ENCODE assay signal across 18 cellular contexts in genomic region chr1:22259581-22260282, GRCh38.
A peak's percentile ranks its signal among the peaks of the same experiment; 100 is the strongest.
DNase-seq lines count a peak whose midpoint lies in the region; ATAC-seq, FAIRE-seq and TF ChIP-seq lines count a peak whose summit lies in the region.
"Had no signal": no experiment of that assay in that cellular context is flagged by ENCODE, and none has a peak within 500 bp of the region (broad histone marks: within the 10 kb centered on the region; RNA-seq: fewer than 3 reads in every experiment).

No MANE protein-coding gene starts in this region.

- no peaks in the 10 kb centered on the region for H3K79me2 ChIP-seq in astrocyte (ENCODE audit: insufficient read depth, low read length)

- H2BK120ac ChIP-seq in mesenchymal stem cell (ENCODE audit: low read depth, low read length): peak overlapping the region; percentile 69

- no peak for TF ChIP-seq CTCF in astrocyte (IDR thresholded peaks at IDR 0.05; ENCODE audit: insufficient read depth, low read depth, low read length)

- peak overlapping the region in 1 of 2 experiments; percentile 69 for H3K4ac ChIP-seq in mesenchymal stem cell (ENCODE audit: low read depth in 1 of 2, low read length in 2 of 2)

- H3K9me3 ChIP-seq in astrocyte (ENCODE audit: insufficient read depth, low read depth, low read length) (no peaks in the 10 kb centered on the region), mesenchymal stem cell (ENCODE audit: control insufficient read depth, low read length) (no peaks in the 10 kb centered on the region), aorta (ENCODE audit: control insufficient read depth, low read length) (no peaks in the 10 kb centered on the region)
- H3K9me3 ChIP-seq: MG63, SK-N-SH had no signal

- H3K14ac ChIP-seq in mesenchymal stem cell (ENCODE audit: low read length in 2 of 2): no peak overlapping the region

- no peaks in the 10 kb centered on the region for H3K36me3 ChIP-seq in astrocyte (ENCODE audit: insufficient read depth, low read length)
- no peaks in the 10 kb centered on the region for H3K36me3 ChIP-seq in mesenchymal stem cell (ENCODE audit: control insufficient read depth in 1 of 2, insufficient read depth in 2 of 2, low read depth in 1 of 2, low read length in 2 of 2)
- H3K36me3 ChIP-seq in aorta (ENCODE audit: control insufficient read depth in 1 of 2, insufficient read depth in 2 of 2, low read length in 1 of 2): no peaks in the 10 kb centered on the region
- H3K36me3 ChIP-seq: MG63 had no signal

- H3K4me3 ChIP-seq in astrocyte (ENCODE audit: insufficient read depth, low read depth, low read length) (no peak overlapping the region), mesenchymal stem cell (ENCODE audit: insufficient read depth in 1 of 2, low read depth in 1 of 2, low read length in 2 of 2) (no peak overlapping the region), aorta (ENCODE audit: low read length in 2 of 2) (no peak overlapping the region)
- H3K4me3 ChIP-seq: MG63 had no signal

- H2BK12ac ChIP-seq in mesenchymal stem cell (ENCODE audit: low read length in 2 of 2): peak overlapping the region in 1 of 2 experiments; percentile 65

- DNase-seq in COR-L47 (lab: John Stamatoyannopoulos, UW) (peak; percentile 72), NCI-H1092 treated with DMSO at 0.1 percent for 48 hours (lab: John Stamatoyannopoulos, UW) (peak; percentile 76), astrocyte (ENCODE audit: low read depth) (no peak), mesenchymal stem cell (peak; percentile 96), aorta (no peak), SW480 (ENCODE audit: low spot score) (no peak)
- DNase-seq in activated CD4-positive, alpha-beta T cell treated with anti-CD3 and anti-CD28 coated beads for 1 hour: no peak
- DNase-seq: activated T-cell treated with anti-CD3 and anti-CD28 coated beads, Interleukin-2, amount 50 U/mL, for 24 hours; effector CD8-positive, alpha-beta T cell; GDM1; left ventricle myocardium superior; MG63; NCI-H524 treated with DMSO at 0.1 percent for 48 hours; SK-N-SH; stimulated activated CD4-positive, alpha-beta T cell treated with anti-CD3 and anti-CD28 coated beads, Interleukin-1b, Interleukin-23, amount 100 ng/mL, for 48 hours had no signal

- peak overlapping the region; percentile 10 for H4K8ac ChIP-seq in mesenchymal stem cell (ENCODE audit: low read length)

- peaks cover 16% of the 10 kb centered on the region for H3K27me3 Mint-ChIP-seq in astrocyte (ENCODE audit: low read depth, unreplicated experiment)

- H3K9ac ChIP-seq in astrocyte (ENCODE audit: low read length) (no peak overlapping the region), mesenchymal stem cell (ENCODE audit: low read length) (no peak overlapping the region)
- H3K9ac ChIP-seq: SK-N-SH had no signal

- H3K4me1 ChIP-seq in astrocyte (ENCODE audit: insufficient read depth, low read length) (peaks cover 5% of the 10 kb centered on the region), mesenchymal stem cell (ENCODE audit: control insufficient read depth, insufficient read depth, low read depth, low read length) (peaks cover 23% of the 10 kb centered on the region), aorta (ENCODE audit: control insufficient read depth in 1 of 2, insufficient read depth in 2 of 2, low read length in 2 of 2) (no peaks in the 10 kb centered on the region)

- no peak overlapping the region for H4K91ac ChIP-seq in mesenchymal stem cell (ENCODE audit: low read length)

- no peak overlapping the region for H3K23ac ChIP-seq in mesenchymal stem cell (ENCODE audit: low read length in 2 of 2)

- no peaks in the 10 kb centered on the region for H3K9me3 Mint-ChIP-seq in astrocyte (ENCODE audit: unreplicated experiment)
- H3K9me3 Mint-ChIP-seq: activated T-cell treated with anti-CD3 and anti-CD28 coated beads, Interleukin-2, amount 50 U/mL, for 24 hours; WTC11 had no signal

- no peak overlapping the region for H3K27ac ChIP-seq in astrocyte (ENCODE audit: low read depth, low read length)
- no peak overlapping the region for H3K27ac ChIP-seq in mesenchymal stem cell (ENCODE audit: low read length, poor library complexity, severe bottlenecking)
- H3K27ac ChIP-seq in aorta (ENCODE audit: low read depth in 1 of 2, low read length in 2 of 2): no peak overlapping the region

- no peaks in the 10 kb centered on the region for H3K79me1 ChIP-seq in mesenchymal stem cell (replicated peaks; ENCODE audit: low read length, poor library complexity, severe bottlenecking)

- H3K36me3 Mint-ChIP-seq in astrocyte (ENCODE audit: low read depth, unreplicated experiment): no peaks in the 10 kb centered on the region
- H3K36me3 Mint-ChIP-seq: stimulated activated memory B cell treated with anti-CD40 and anti-IgM and Interleukin-4, amounts not matched to agents 10 μg/mL and 1 μg/mL and 100 μg/mL, for 72 hours; WTC11 had no signal

- H2BK15ac ChIP-seq in mesenchymal stem cell (ENCODE audit: low read depth, poor library complexity, severe bottlenecking): peak overlapping the region; percentile 26

- peak overlapping the region; percentile 34 for H3K27ac Mint-ChIP-seq in astrocyte (ENCODE audit: unreplicated experiment)
- H3K27ac Mint-ChIP-seq: activated T-cell treated with anti-CD3 and anti-CD28 coated beads, Interleukin-2, amount 50 U/mL, for 24 hours; stimulated activated memory B cell treated with anti-CD40 and anti-IgM and Interleukin-4, amounts not matched to agents 10 μg/mL and 1 μg/mL and 100 μg/mL, for 72 hours; WTC11 had no signal

- intact Hi-C loops in aorta (cut with DNase I): no loop called here

- 15% methylated on average over 17 of the region's 18 CpGs for WGBS in mesenchymal stem cell
- 62 to 65% methylated on average over 18 of the region's 18 CpGs for whole genome bisulfite sequencing in aorta, 2 donors

- H3K4me3 Mint-ChIP-seq in astrocyte (ENCODE audit: unreplicated experiment): no peak overlapping the region
- H3K4me3 Mint-ChIP-seq: activated T-cell treated with anti-CD3 and anti-CD28 coated beads, Interleukin-2, amount 50 U/mL, for 24 hours; stimulated activated memory B cell treated with anti-CD40 and anti-IgM and Interleukin-4, amounts not matched to agents 10 μg/mL and 1 μg/mL and 100 μg/mL, for 72 hours; WTC11 had no signal

- no peaks in the 10 kb centered on the region for H4K20me1 ChIP-seq in astrocyte (ENCODE audit: insufficient read depth, low read length)

- ATAC-seq in GM19455 (IDR thresholded peaks at IDR 0.05; ENCODE audit: unreplicated experiment): no peak
- no peak for ATAC-seq in aorta (ENCODE audit: low FRiP score)
- ATAC-seq: left ventricle myocardium superior; stimulated activated memory B cell treated with anti-CD40 and anti-IgM and Interleukin-4, amounts not matched to agents 10 μg/mL and 1 μg/mL and 100 μg/mL, for 72 hours; WTC11 had no signal

- H3K27me3 ChIP-seq in astrocyte (ENCODE audit: insufficient read depth, low read length) (peaks cover 5% of the 10 kb centered on the region), mesenchymal stem cell (ENCODE audit: control insufficient read depth in 1 of 2, insufficient read depth in 1 of 2, low read length in 2 of 2) (peaks cover 43 to 72% of the 10 kb centered on the region in 2 experiments), aorta (ENCODE audit: control insufficient read depth in 1 of 2, insufficient read depth in 2 of 2, low read length in 1 of 2) (no peaks in the 10 kb centered on the region)
- H3K27me3 ChIP-seq: MG63 had no signal

- peak overlapping the region; percentile 79 to 87 for H3K18ac ChIP-seq in mesenchymal stem cell (ENCODE audit: low read depth in 1 of 2, low read length in 2 of 2)

- H3K4me1 Mint-ChIP-seq in astrocyte (ENCODE audit: low read depth, unreplicated experiment): peaks cover 33% of the 10 kb centered on the region

- FAIRE-seq in astrocyte (lab: Jason Lieb, UNC): no peak

- no peak overlapping the region for H2AK5ac ChIP-seq in mesenchymal stem cell (ENCODE audit: low read length, severe bottlenecking)

- H3K4me2 ChIP-seq in astrocyte (ENCODE audit: low read length) (no peak overlapping the region), mesenchymal stem cell (ENCODE audit: low read length, poor library complexity, severe bottlenecking) (no peak overlapping the region)
- H3K4me2 ChIP-seq: SK-N-SH had no signal

- no peak overlapping the region for H2BK5ac ChIP-seq in mesenchymal stem cell (ENCODE audit: low read depth, low read length, poor library complexity, severe bottlenecking)

- H2AFZ ChIP-seq in astrocyte (ENCODE audit: low read depth, low read length) (no peak overlapping the region), mesenchymal stem cell (ENCODE audit: low read depth, low read length) (no peak overlapping the region)

Comparison
In these comparisons a context has a peak if more than half of its experiments do, and no peak if none do; other contexts are left out.
1. DNase-seq: peak in COR-L47 (single experiment), NCI-H1092 treated with DMSO at 0.1 percent for 48 hours (single experiment) and mesenchymal stem cell (single experiment); none in astrocyte (single experiment), aorta (0 of 2), SW480 (single experiment) and activated CD4-positive, alpha-beta T cell treated with anti-CD3 and anti-CD28 coated beads for 1 hour (single experiment).